ENCODE assay signal across 25 cellular contexts in the genomic region with DNA sequence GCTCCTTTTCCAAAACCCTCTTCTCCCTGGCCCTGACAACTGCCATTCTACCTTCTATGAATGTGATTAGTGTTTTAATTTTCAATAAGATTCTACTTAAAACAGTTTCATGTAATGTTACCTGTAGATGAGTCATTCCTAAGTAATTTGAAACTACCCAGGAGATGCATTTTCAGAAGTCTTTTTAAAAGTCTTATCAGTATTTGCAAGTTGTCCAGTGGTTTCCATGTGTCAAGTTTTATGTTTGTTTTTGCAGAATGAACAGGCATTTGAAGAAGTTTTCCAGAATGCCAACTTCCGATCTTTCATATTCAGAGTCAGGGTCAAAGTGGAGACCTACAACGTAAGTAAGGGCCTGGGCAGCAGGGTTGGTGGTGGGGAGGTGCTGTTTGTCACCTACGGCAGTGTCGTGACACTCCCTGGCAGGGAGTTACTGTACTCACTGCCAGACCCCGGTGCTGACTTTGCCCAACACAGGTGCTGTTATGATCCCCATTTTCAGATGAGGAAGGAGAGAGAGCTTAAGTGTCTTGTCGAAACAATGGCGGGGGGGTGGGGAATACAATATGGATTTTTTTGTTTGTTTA.
DNase-seq lines count a peak whose midpoint lies in the region; ATAC-seq, FAIRE-seq and TF ChIP-seq lines count a peak whose summit lies in the region.
"Had no signal": no experiment of that assay in that cellular context is flagged by ENCODE, and none has a peak within 500 bp of the region (broad histone marks: within the 10 kb centered on the region; RNA-seq: fewer than 3 reads in every experiment).

No MANE protein-coding gene starts in this region.

- TF ChIP-seq EP300 in K562 (IDR thresholded peaks at IDR 0.05; ENCODE audit: low read length), result no peak

- in situ Hi-C loops in K562 (cut with MboI) (no loop called here), G401 (cut with HindIII; ENCODE audit: low sequenced_read_pairs) (loop anchor here (25.0 kb wide), 1 partner anchor 142 kb away; the partner anchor contains the start of genes DPH1, OVCA2 and RTN4RL1)

- H3K9me3 ChIP-seq in PC-3 (ENCODE audit: low read length) (no peaks in the 10 kb centered on the region), K562 (replicated peaks; ENCODE audit: control insufficient read depth, insufficient read depth, low read depth, low read length) (no peaks in the 10 kb centered on the region), trophoblast cell (ENCODE audit: insufficient read depth, low read depth, low read length) (no peaks in the 10 kb centered on the region)
- H3K9me3 ChIP-seq: BLaER1, SK-N-SH had no signal

- H3K4me3 ChIP-seq in PC-3 (ENCODE audit: low read length) (no peak overlapping the region), K562 (no peak overlapping the region), trophoblast cell (ENCODE audit: low read depth, low read length) (no peak overlapping the region)
- H3K4me3 ChIP-seq: BLaER1, GM12878 had no signal

- no peaks in the 10 kb centered on the region for H3K79me1 ChIP-seq in trophoblast cell (ENCODE audit: low read length)

- no peak for TF ChIP-seq RAD21 in K562 (CRISPR knock-in tag; conservative IDR thresholded peaks at IDR 0.05 in 1 of 2, IDR thresholded peaks at IDR 0.05 in 1 of 2)

- H4K20me1 ChIP-seq in PC-3 (ENCODE audit: low read length) (no peaks in the 10 kb centered on the region), K562 (replicated peaks; ENCODE audit: control insufficient read depth, insufficient read depth, low read length) (no peaks in the 10 kb centered on the region)
- H4K20me1 ChIP-seq: BLaER1 had no signal

- no peak overlapping the region for H4K8ac ChIP-seq in trophoblast cell (ENCODE audit: low read depth, low read length)

- H3K79me2 ChIP-seq in PC-3 (ENCODE audit: low read length) (no peaks in the 10 kb centered on the region), K562 (ENCODE audit: control insufficient read depth, insufficient read depth, low read length) (no peaks in the 10 kb centered on the region), trophoblast cell (ENCODE audit: control insufficient read depth, insufficient read depth, low read length, poor library complexity) (no peaks in the 10 kb centered on the region)

- H3K9ac ChIP-seq in PC-3 (ENCODE audit: low read length), result no peak overlapping the region
- peak overlapping the region in 1 of 2 experiments; percentile 50; a peak in 1 of 4 replicates for H3K9ac ChIP-seq in K562 (ENCODE audit: insufficient read depth in 1 of 2, low read depth in 2 of 2, low read length in 2 of 2)
- no peak overlapping the region for H3K9ac ChIP-seq in trophoblast cell (ENCODE audit: low read length)
- H3K9ac ChIP-seq: BLaER1, KMS-11, SK-N-SH had no signal

- H4K12ac ChIP-seq in trophoblast cell (ENCODE audit: low read depth, low read length), result no peak overlapping the region

- H3K4me3 Mint-ChIP-seq in CD14-positive monocyte, result no peak overlapping the region
- H3K4me3 Mint-ChIP-seq: CD4-positive, alpha-beta T cell had no signal

- H4K91ac ChIP-seq in trophoblast cell (ENCODE audit: low read depth, low read length), result no peak overlapping the region

- no peaks in the 10 kb centered on the region for H3F3A ChIP-seq in PC-3 (ENCODE audit: low read length, unreplicated experiment)

- no peaks in the 10 kb centered on the region for H3K9me3 Mint-ChIP-seq in CD14-positive monocyte
- H3K9me3 Mint-ChIP-seq: CD4-positive, alpha-beta T cell had no signal

- H3K14ac ChIP-seq in trophoblast cell (ENCODE audit: low read length), result no peak overlapping the region

- POLR2A ChIA-PET in PC-3 (lab: Charles Lee; ENCODE audit: unreplicated experiment), result no interaction called here
- POLR2A ChIA-PET in K562 (lab: Yijun Ruan, JAX), result no interaction called here

- peak; percentile 26 for DNase-seq in CD14-positive monocyte (ENCODE audit: low spot score)
- DNase-seq in PC-3, result peak; percentile 4
- DNase-seq in K562 (ENCODE audit: extremely low read depth in 1 of 4, low spot score in 3 of 4), result peak in 1 of 4 experiments; percentile 16
- peak; percentile 17 to 66 for DNase-seq in trophoblast cell
- DNase-seq in left ventricle myocardium superior, result no peak
- no peak for DNase-seq in G401 (ENCODE audit: low spot score)
- no peak for DNase-seq in RPMI8226
- no peak for DNase-seq in activated CD4-positive, alpha-beta T cell treated with anti-CD3 and anti-CD28 coated beads, Interleukin-2, amount 50 U/mL, for 4 hours
- DNase-seq: CD4-positive, alpha-beta T cell; DMS53; HCEC 1CT; IMR-90; MM.1S; NCI-H1417; NCI-H1694; NCI-H2029 treated with DMSO at 0.1 percent for 48 hours; NCI-H2227 treated with DMSO at 0.1 percent for 48 hours; NCI-H526 treated with DMSO at 0.1 percent for 48 hours; SK-N-SH had no signal

- H3K18ac ChIP-seq in trophoblast cell (ENCODE audit: low read length), result no peak overlapping the region

- H3K36me3 Mint-ChIP-seq in CD14-positive monocyte, result peaks cover 77 to 82% of the 10 kb centered on the region in 2 donors

- no peaks in the 10 kb centered on the region for H3K9me2 ChIP-seq in PC-3 (replicated peaks; ENCODE audit: low read length)
- H3K9me2 ChIP-seq: SK-N-SH had no signal

- no peak overlapping the region for H3K4ac ChIP-seq in trophoblast cell (ENCODE audit: low read depth, low read length)

- H3K27me3 ChIP-seq in PC-3 (ENCODE audit: low read length) (no peaks in the 10 kb centered on the region), K562 (ENCODE audit: control insufficient read depth in 2 of 2, insufficient read depth in 2 of 2, low read length in 2 of 2) (no peaks in the 10 kb centered on the region), trophoblast cell (ENCODE audit: insufficient read depth, low read length) (no peaks in the 10 kb centered on the region)
- H3K27me3 ChIP-seq: BLaER1 had no signal

- H2BK120ac ChIP-seq in trophoblast cell (ENCODE audit: insufficient read depth, low read length, poor library complexity), result no peak overlapping the region

- CTCF ChIA-PET in PC-3 (lab: Charles Lee) (no interaction called here), K562 (lab: Yijun Ruan, JAX; ENCODE audit: low intra/inter-chr PET ratio) (no interaction called here)

- H3K36me3 ChIP-seq in PC-3 (ENCODE audit: low read depth, low read length) (peaks cover 25% of the 10 kb centered on the region; the same call in 1 of the 2 replicates), K562 (ENCODE audit: control insufficient read depth, insufficient read depth, low read length) (peaks cover 70% of the 10 kb centered on the region; the same call in 2 of the 3 replicates), trophoblast cell (ENCODE audit: control insufficient read depth in 1 of 2, insufficient read depth in 2 of 2, low read length in 2 of 2) (peaks cover 35 to 42% of the 10 kb centered on the region in 2 experiments)

- H3K4me2 ChIP-seq in PC-3 (ENCODE audit: low read length) (no peak overlapping the region), K562 (ENCODE audit: insufficient read depth, low read length) (no peak overlapping the region), trophoblast cell (ENCODE audit: low read length) (no peak overlapping the region)
- H3K4me2 ChIP-seq: BLaER1, KMS-11, SK-N-SH had no signal

- H3K4me1 Mint-ChIP-seq in CD14-positive monocyte, result no peaks in the 10 kb centered on the region

- no peak for TF ChIP-seq POLR2A in K562 (conservative IDR thresholded peaks at IDR 0.05)

- no peaks in the 10 kb centered on the region for H3K9me1 ChIP-seq in K562 (ENCODE audit: control insufficient read depth, insufficient read depth, low read length)

- H3K4me1 ChIP-seq in PC-3 (ENCODE audit: insufficient read depth, low read length), result no peaks in the 10 kb centered on the region
- no peaks in the 10 kb centered on the region for H3K4me1 ChIP-seq in K562 (replicated peaks in 1 of 2; ENCODE audit: control insufficient read depth in 2 of 2, insufficient read depth in 2 of 2, low read length in 2 of 2)
- H3K4me1 ChIP-seq in trophoblast cell (ENCODE audit: control insufficient read depth in 1 of 2, insufficient read depth in 2 of 2, low read length in 2 of 2), result no peaks in the 10 kb centered on the region
- H3K4me1 ChIP-seq: BLaER1 had no signal

- intact Hi-C loops in CD14-positive monocyte (cut with micrococcal nuclease), result no loop called here
- intact Hi-C loops in PC-3 (cut with micrococcal nuclease), result no loop called here
- intact Hi-C loops in K562 (cut with micrococcal nuclease), result no loop called here
- intact Hi-C loops in left ventricle myocardium superior (cut with micrococcal nuclease), result no loop called here

- no peaks in the 10 kb centered on the region for H3K27me3 Mint-ChIP-seq in CD14-positive monocyte (ENCODE audit: low read depth in 3 of 3)
- H3K27me3 Mint-ChIP-seq: CD4-positive, alpha-beta T cell had no signal

- H2AK5ac ChIP-seq in trophoblast cell (ENCODE audit: low read length), result no peak overlapping the region

- BruUV-seq in PC-3 (replicated peaks; lab: Mats Ljungman, UMichigan) (no TSS peak), K562 (replicated peaks; lab: Mats Ljungman, UMichigan) (no TSS peak)

- no peak overlapping the region for H2BK5ac ChIP-seq in trophoblast cell (ENCODE audit: low read depth, low read length, poor library complexity)

- H3K27ac Mint-ChIP-seq in CD14-positive monocyte, result peak overlapping the region in 1 of 7 donors; percentile 77
- H3K27ac Mint-ChIP-seq: CD4-positive, alpha-beta T cell had no signal

- no peak for TF ChIP-seq CTCF in CD14-positive monocyte (IDR thresholded peaks at IDR 0.05)
- no peak for TF ChIP-seq CTCF in PC-3 (conservative IDR thresholded peaks at IDR 0.05; ENCODE audit: low read depth, low read length)
- no peak for TF ChIP-seq CTCF in K562 (IDR thresholded peaks at IDR 0.05 in 2 of 3, conservative IDR thresholded peaks at IDR 0.05 in 1 of 3; ENCODE audit: insufficient read depth in 2 of 3, low read depth in 1 of 3, low read length in 3 of 3)

- no peak overlapping the region for H3K23ac ChIP-seq in trophoblast cell (ENCODE audit: low read length)

- 80% methylated on average over 7 of the region's 7 CpGs for WGBS in K562 (ENCODE audit: insufficient coverage, low coverage, missing lambda C conversion rate)
- WGBS in trophoblast cell (ENCODE audit: extremely low coverage, insufficient coverage, insufficient read length), result no CpG with 5 or more reads among the region's 7 CpGs

- no peak overlapping the region for H2BK12ac ChIP-seq in trophoblast cell (ENCODE audit: low read length)

- H2AFZ ChIP-seq in PC-3 (ENCODE audit: low read length) (no peak overlapping the region), K562 (ENCODE audit: low read depth, low read length) (no peak overlapping the region), trophoblast cell (ENCODE audit: insufficient read depth, low read length, poor library complexity) (no peak overlapping the region)

- peak; percentile 23 for FAIRE-seq in K562 (lab: Jason Lieb, UNC)
- FAIRE-seq: G401.6, GM12878, H1, RCC 7860 had no signal

- no peak overlapping the region for H3K27ac ChIP-seq in PC-3 (ENCODE audit: low read length)
- no peak overlapping the region for H3K27ac ChIP-seq in K562 (ENCODE audit: extremely low read depth, low read depth, low read length)
- no peak overlapping the region for H3K27ac ChIP-seq in trophoblast cell (ENCODE audit: low read depth, low read length)
- H3K27ac ChIP-seq: BLaER1, KMS-11 had no signal

- ATAC-seq in PC-3, result 0 out of 2 replicates have a peak, but pooled peaks have one; percentile 20
- ATAC-seq in K562, result no peak
- ATAC-seq in left ventricle myocardium superior, result no peak
- ATAC-seq: GM12878 had no signal

TF ChIP-seq in K562, 482 proteins besides CTCF, POLR2A, EP300 and RAD21 (continues in another document):
- TF ChIP-seq ZNF717 (CRISPR knock-in tag; IDR thresholded peaks at IDR 0.05) (no peak), RUNX1 (IDR thresholded peaks at IDR 0.05; ENCODE audit: low read depth) (no peak), ZNF79 (CRISPR knock-in tag; IDR thresholded peaks at IDR 0.05; ENCODE audit: low read depth) (no peak)

Comparison
In these comparisons a context has a peak if more than half of its experiments do, and no peak if none do; other contexts are left out.
1. DNase-seq: peak in CD14-positive monocyte (single experiment), PC-3 (single experiment) and trophoblast cell (2 of 2); none in left ventricle myocardium superior (single experiment), G401 (single experiment), RPMI8226 (single experiment) and activated CD4-positive, alpha-beta T cell treated with anti-CD3 and anti-CD28 coated beads, Interleukin-2, amount 50 U/mL, for 4 hours (0 of 2).